ENCODE assay signal across 8 cellular contexts in genomic region chr19:44025217-44025936, GRCh38. TPM values are rescaled to one million over a fixed set of nuclear protein-coding genes. Genes with fewer than 3 reads are reported as not detected.
DNase-seq lines count a peak whose midpoint lies in the region; ATAC-seq and TF ChIP-seq lines count a peak whose summit lies in the region.

Gene ZNF222 (plus strand): TSS chr19:44025379. CDS start chr19:44025437, 58 bp downstream.

- H3K36me3 ChIP-seq in CD8-positive, alpha-beta T cell (ENCODE audit: insufficient read depth, low read length), result peaks cover 25% of the 10 kb centered on the region
- H3K36me3 ChIP-seq in HUES48 (ENCODE audit: control insufficient read depth, insufficient read depth, low read length), result peaks cover 35% of the 10 kb centered on the region
- 0 out of 2 replicates have a peak, but pooled peaks cover 2% of the 10 kb centered on the region for H3K36me3 ChIP-seq in PC-3 (ENCODE audit: low read depth, low read length)
- H3K36me3 ChIP-seq in esophagus muscularis mucosa, result peaks cover 36 to 43% (median 38%) of the 10 kb centered on the region in 4 donors
- peaks cover 19 to 39% of the 10 kb centered on the region in 2 donors for H3K36me3 ChIP-seq in muscle layer of duodenum (ENCODE audit: control insufficient read depth in 1 of 2, insufficient read depth in 2 of 2, low read length in 2 of 2)

- peak within 1 kb of the TSS; percentile 92 for H2AFZ ChIP-seq in PC-3 (ENCODE audit: low read length)

- H3K4me1 ChIP-seq in CD8-positive, alpha-beta T cell (ENCODE audit: insufficient read depth, low read length), result peaks cover 12% of the 10 kb centered on the region
- H3K4me1 ChIP-seq in HUES48 (ENCODE audit: control insufficient read depth, insufficient read depth, low read length) (0 out of 2 replicates have a peak, but pooled peaks cover 5% of the 10 kb centered on the region), PC-3 (ENCODE audit: insufficient read depth, low read length) (no peaks in the 10 kb centered on the region), esophagus muscularis mucosa (peaks cover 6 to 14% (median 13%) of the 10 kb centered on the region in 4 donors), muscle layer of duodenum (ENCODE audit: control insufficient read depth in 1 of 2, insufficient read depth in 2 of 2, low read length in 2 of 2) (peaks cover 0 to 7% of the 10 kb centered on the region in 2 donors)

- H3K4me1 Mint-ChIP-seq in CD8-positive, alpha-beta T cell (ENCODE audit: low read depth), result peaks cover 30% of the 10 kb centered on the region
- H3K4me1 Mint-ChIP-seq in activated T-cell treated with anti-CD3 and anti-CD28 coated beads, Interleukin-2, amount 50 U/mL, for 24 hours (ENCODE audit: low read depth), result peaks cover 23% of the 10 kb centered on the region

- CTCF ChIA-PET in CD8-positive, alpha-beta T cell (lab: Charles Lee), result no interaction called here
- CTCF ChIA-PET in PC-3 (lab: Charles Lee), result interaction anchor here (0.5 kb wide), 1 partner anchor 48 kb away, joined by 3 read pairs; no protein-coding TSS in a partner anchor

- H3K9ac ChIP-seq in HUES48 (ENCODE audit: low read depth, low read length) (peak within 1 kb of the TSS; percentile 72), PC-3 (ENCODE audit: low read length) (peak within 1 kb of the TSS; percentile 53)

- under 1% methylated on average over 31 of the region's 37 CpGs for WGBS in esophagus muscularis mucosa

- H3K27ac ChIP-seq in CD8-positive, alpha-beta T cell (ENCODE audit: low read depth, low read length), result peak within 1 kb of the TSS; percentile 47
- no peak within 1 kb of the TSS for H3K27ac ChIP-seq in HUES48 (ENCODE audit: low read depth, low read length)
- no peak within 1 kb of the TSS for H3K27ac ChIP-seq in PC-3 (ENCODE audit: low read length)
- H3K27ac ChIP-seq in esophagus muscularis mucosa (replicated peaks in 1 of 4), result peak within 1 kb of the TSS; percentile 62 to 74 (median 69)
- peak within 1 kb of the TSS; percentile 35 for H3K27ac ChIP-seq in muscle layer of duodenum (ENCODE audit: low read length)

- intact Hi-C loops in CD8-positive, alpha-beta T cell (cut with DNase I, micrococcal nuclease), result loop anchor here (1.0 to 5.0 kb wide), 8 partner anchors 23 to 140 kb away; partner anchors contain the start of genes ZNF224 (in 2 of the 2), ZNF230 (in 2 of the 2), ZNF284 (in 2 of the 2) and ZNF155 (in 1 of the 2)
- intact Hi-C loops in PC-3 (cut with micrococcal nuclease), result no loop called here
- intact Hi-C loops in esophagus muscularis mucosa (cut with DNase I), result no loop called here

- peak within 1 kb of the TSS; percentile 95 for H3K4me3 Mint-ChIP-seq in CD8-positive, alpha-beta T cell
- H3K4me3 Mint-ChIP-seq in activated T-cell treated with anti-CD3 and anti-CD28 coated beads, Interleukin-2, amount 50 U/mL, for 24 hours, result peak within 1 kb of the TSS; percentile 85

- no peaks in the 10 kb centered on the region for H3F3A ChIP-seq in PC-3 (ENCODE audit: low read length, unreplicated experiment)

- H3K4me2 ChIP-seq in PC-3 (ENCODE audit: low read length), result peak within 1 kb of the TSS; percentile 79

- H3K9me3 Mint-ChIP-seq in CD8-positive, alpha-beta T cell, result peaks cover 31% of the 10 kb centered on the region
- peaks cover 57% of the 10 kb centered on the region for H3K9me3 Mint-ChIP-seq in activated T-cell treated with anti-CD3 and anti-CD28 coated beads, Interleukin-2, amount 50 U/mL, for 24 hours

- no peaks in the 10 kb centered on the region for H3K79me2 ChIP-seq in PC-3 (ENCODE audit: low read length)

- DNase-seq in CD8-positive, alpha-beta T cell, result peak; percentile 34 to 84 (median 74)
- DNase-seq in PC-3 (peak; percentile 60), esophagus muscularis mucosa (ENCODE audit: extremely low spot score) (peak; percentile 95)
- DNase-seq in activated T-cell treated with anti-CD3 and anti-CD28 coated beads, Interleukin-2, amount 50 U/mL, for 24 hours, result peak; percentile 81
- peak; percentile 48 to 64 for DNase-seq in stimulated activated CD8-positive, alpha-beta memory T cell treated with anti-CD3 and anti-CD28 coated beads, Interleukin-7, amount 100 ng/mL, for 1 hour (ENCODE audit: low read depth in 2 of 2)

- no peaks in the 10 kb centered on the region for H3K27me3 ChIP-seq in CD8-positive, alpha-beta T cell (ENCODE audit: insufficient read depth, low read length)
- no peaks in the 10 kb centered on the region; the same call in 1 of the 2 replicates for H3K27me3 ChIP-seq in HUES48 (ENCODE audit: control insufficient read depth, insufficient read depth, low read length)
- no peaks in the 10 kb centered on the region for H3K27me3 ChIP-seq in PC-3 (ENCODE audit: low read length)
- H3K27me3 ChIP-seq in esophagus muscularis mucosa, result no peaks in the 10 kb centered on the region
- no peaks in the 10 kb centered on the region for H3K27me3 ChIP-seq in muscle layer of duodenum (ENCODE audit: low read depth, low read length)

- no peak for TF ChIP-seq CTCF in CD8-positive, alpha-beta T cell (IDR thresholded peaks at IDR 0.05)
- TF ChIP-seq CTCF in PC-3 (conservative IDR thresholded peaks at IDR 0.05; ENCODE audit: low read depth, low read length), result no peak
- TF ChIP-seq CTCF in esophagus muscularis mucosa (IDR thresholded peaks at IDR 0.05), result no peak

- H3K9me2 ChIP-seq in PC-3 (replicated peaks; ENCODE audit: low read length), result no peaks in the 10 kb centered on the region

- no peak for TF ChIP-seq POLR2A in esophagus muscularis mucosa (IDR thresholded peaks at IDR 0.05; ENCODE audit: low read depth)

- peaks cover 55% of the 10 kb centered on the region for H3K36me3 Mint-ChIP-seq in CD8-positive, alpha-beta T cell
- peaks cover 57% of the 10 kb centered on the region for H3K36me3 Mint-ChIP-seq in activated T-cell treated with anti-CD3 and anti-CD28 coated beads, Interleukin-2, amount 50 U/mL, for 24 hours (ENCODE audit: low read depth)

- BruUV-seq in PC-3 (replicated peaks; lab: Mats Ljungman, UMichigan), result TSS peak; percentile 78

- H3K27me3 Mint-ChIP-seq in CD8-positive, alpha-beta T cell (ENCODE audit: low read depth), result peaks cover 1% of the 10 kb centered on the region
- H3K27me3 Mint-ChIP-seq in activated T-cell treated with anti-CD3 and anti-CD28 coated beads, Interleukin-2, amount 50 U/mL, for 24 hours, result no peaks in the 10 kb centered on the region

- H3K27ac Mint-ChIP-seq in CD8-positive, alpha-beta T cell, result peak within 1 kb of the TSS; percentile 91
- H3K27ac Mint-ChIP-seq in activated T-cell treated with anti-CD3 and anti-CD28 coated beads, Interleukin-2, amount 50 U/mL, for 24 hours, result peak within 1 kb of the TSS; percentile 90

- peaks cover 1% of the 10 kb centered on the region for H3K9me3 ChIP-seq in CD8-positive, alpha-beta T cell (ENCODE audit: low read length)
- H3K9me3 ChIP-seq in HUES48 (ENCODE audit: control insufficient read depth, insufficient read depth, low read length) (no peaks in the 10 kb centered on the region; the same call in 1 of the 2 replicates), PC-3 (ENCODE audit: low read length) (0 out of 2 replicates have a peak, but pooled peaks cover 1% of the 10 kb centered on the region), esophagus muscularis mucosa (peaks cover 2 to 38% (median 32%) of the 10 kb centered on the region in 4 donors), muscle layer of duodenum (ENCODE audit: control insufficient read depth in 1 of 2, low read length in 2 of 2) (peaks cover 14 to 34% of the 10 kb centered on the region in 2 donors)

- H4K20me1 ChIP-seq in PC-3 (ENCODE audit: low read length), result no peaks in the 10 kb centered on the region

- POLR2A ChIA-PET in CD8-positive, alpha-beta T cell (lab: Charles Lee), result interaction anchor here (1.1 to 1.6 kb wide), 2 partner anchors 90 to 140 kb away, joined by 3 to 4 read pairs; partner anchors contain the start of genes ZNF226 and ZNF45
- POLR2A ChIA-PET in PC-3 (lab: Charles Lee; ENCODE audit: unreplicated experiment), result interaction anchor here (0.8 kb wide), 1 partner anchor 102 kb away, joined by 4 read pairs; no protein-coding TSS in a partner anchor

- peak; percentile 97 for ATAC-seq in CD8-positive, alpha-beta T cell
- peak; percentile 96 for ATAC-seq in GM19463 (IDR thresholded peaks at IDR 0.05; ENCODE audit: unreplicated experiment)
- ATAC-seq in PC-3, result peak; percentile 83

- no peak for TF ChIP-seq EP300 in esophagus muscularis mucosa (IDR thresholded peaks at IDR 0.05)

- H3K4me3 ChIP-seq in CD8-positive, alpha-beta T cell (ENCODE audit: low read depth, low read length), result peak within 1 kb of the TSS; percentile 92
- peak within 1 kb of the TSS; percentile 91 for H3K4me3 ChIP-seq in HUES48 (ENCODE audit: low read depth, low read length)
- H3K4me3 ChIP-seq in PC-3 (ENCODE audit: low read length), result peak within 1 kb of the TSS; percentile 69
- peak within 1 kb of the TSS; percentile 73 to 90 (median 79) for H3K4me3 ChIP-seq in esophagus muscularis mucosa
- peak within 1 kb of the TSS; percentile 84 to 94 for H3K4me3 ChIP-seq in muscle layer of duodenum (ENCODE audit: low read depth in 1 of 2, low read length in 2 of 2)

RNA-seq across cellular contexts. Expression of gene ZNF222, which starts in this region (rescaled TPM):
- 1 to 10 TPM; 7.7 TPM for total RNA-seq in CD8-positive, alpha-beta T cell
- total RNA-seq in PC-3 (2014; rRNA removed), result 0.95 and 2.0 TPM in 2 replicates
- total RNA-seq in esophagus muscularis mucosa, result 1 to 10 TPM; 1.2 to 3.8 (median 2.3) TPM

Comparison
In these comparisons a context has a peak if more than half of its experiments do, and no peak if none do; other contexts are left out.
1. H3K27ac ChIP-seq: peak in CD8-positive, alpha-beta T cell (single experiment), esophagus muscularis mucosa (4 of 4) and muscle layer of duodenum (single experiment); none in HUES48 (single experiment) and PC-3 (single experiment).
2. intact Hi-C loops: an anchor here in CD8-positive, alpha-beta T cell (1.0 to 5.0 kb wide); none called in PC-3 and esophagus muscularis mucosa.
3. Peak in every context shown above with its lines, with median percentiles within 50 percentile points of each other: ATAC-seq, DNase-seq and H3K4me3 ChIP-seq.